10 cellular contexts compared by ENCODE assay signal in the genomic region with DNA sequence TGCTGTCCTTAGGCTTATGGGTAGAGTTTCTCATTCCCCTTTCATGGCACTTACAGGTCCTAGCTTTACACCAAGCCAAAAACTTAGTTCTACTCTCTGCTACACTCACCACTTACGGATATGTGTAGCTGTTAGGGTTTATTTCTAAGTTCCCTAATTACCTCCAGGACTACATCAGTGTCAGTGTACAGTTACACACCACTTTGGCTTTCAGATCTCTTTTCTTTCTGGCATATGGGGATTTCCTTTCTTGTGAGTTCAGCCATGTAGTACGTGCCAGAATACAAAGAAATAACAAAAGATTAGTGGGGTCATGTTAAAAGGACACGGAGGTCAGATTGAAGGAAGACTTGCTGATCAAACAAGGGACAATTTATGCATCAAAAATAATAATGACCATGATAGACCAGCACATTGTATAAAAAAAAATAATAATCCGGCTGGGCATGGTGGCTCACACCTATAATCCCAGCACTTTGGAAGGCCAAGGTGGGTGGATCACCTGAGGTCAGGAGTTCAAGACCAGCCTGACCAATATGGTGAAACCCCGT.
DNase-seq lines count a peak whose midpoint lies in the region; ATAC-seq and TF ChIP-seq lines count a peak whose summit lies in the region.
"Had no signal": no experiment of that assay in that cellular context is flagged by ENCODE, and none has a peak within 500 bp of the region (broad histone marks: within the 10 kb centered on the region; RNA-seq: fewer than 3 reads in every experiment).

No MANE protein-coding gene starts in this region.

- H3K27ac Mint-ChIP-seq in T-helper 2 cell treated with Interferon-gamma antibody and Interleukin-4, amounts not matched to agents 5 μg/mL and 100 μg/mL, for 36 hours, result peak overlapping the region; percentile 65

- H3K9me3 Mint-ChIP-seq in T-helper 2 cell treated with Interferon-gamma antibody and Interleukin-4, amounts not matched to agents 5 μg/mL and 100 μg/mL, for 36 hours, result no peaks in the 10 kb centered on the region

- H3K4me1 Mint-ChIP-seq in T-helper 2 cell treated with Interferon-gamma antibody and Interleukin-4, amounts not matched to agents 5 μg/mL and 100 μg/mL, for 36 hours (ENCODE audit: low read depth), result peaks cover 48% of the 10 kb centered on the region

- no peaks in the 10 kb centered on the region for H3K27me3 Mint-ChIP-seq in T-helper 2 cell treated with Interferon-gamma antibody and Interleukin-4, amounts not matched to agents 5 μg/mL and 100 μg/mL, for 36 hours (ENCODE audit: low read depth)

- DNase-seq in T-helper 2 cell treated with Interferon-gamma antibody and Interleukin-4, amounts not matched to agents 5 μg/mL and 100 μg/mL, for 36 hours (ENCODE audit: low spot score), result no peak
- DNase-seq in T-helper 2 cell, result no peak
- peak; percentile 20 for DNase-seq in NB4 (ENCODE audit: low read depth)
- DNase-seq in pons (ENCODE audit: low spot score), result peak; percentile 43
- no peak for DNase-seq in central memory CD4-positive, alpha-beta T cell
- no peak for DNase-seq in NCI-H526 treated with DMSO at 0.1 percent for 48 hours (lab: John Stamatoyannopoulos, UW)
- DNase-seq: NCI-H2029 had no signal

- ATAC-seq in HG02610 (IDR thresholded peaks at IDR 0.05; ENCODE audit: unreplicated experiment) (peak; percentile 47), GM21576 (IDR thresholded peaks at IDR 0.05; ENCODE audit: unreplicated experiment) (no peak)
- ATAC-seq: A549 had no signal

- H3K4me3 ChIP-seq in NB4 (ENCODE audit: low read depth, low read length), result no peak overlapping the region
- H3K4me3 ChIP-seq: A549 had no signal

- peaks cover 8% of the 10 kb centered on the region for H3K36me3 Mint-ChIP-seq in T-helper 2 cell treated with Interferon-gamma antibody and Interleukin-4, amounts not matched to agents 5 μg/mL and 100 μg/mL, for 36 hours (ENCODE audit: low read depth)

- TF ChIP-seq CTCF in NB4 (IDR thresholded peaks at IDR 0.05; ENCODE audit: low read depth, low read length), result no peak

- no peak for TF ChIP-seq POLR2A in NB4 (IDR thresholded peaks at IDR 0.05; ENCODE audit: extremely low read depth, insufficient read length)

- peak overlapping the region; percentile 10 for H3K4me3 Mint-ChIP-seq in T-helper 2 cell treated with Interferon-gamma antibody and Interleukin-4, amounts not matched to agents 5 μg/mL and 100 μg/mL, for 36 hours

Comparison
In these comparisons a context has a peak if more than half of its experiments do, and no peak if none do; other contexts are left out.
1. DNase-seq: peak in NB4 (single experiment) and pons (single experiment); none in T-helper 2 cell treated with Interferon-gamma antibody and Interleukin-4, amounts not matched to agents 5 μg/mL and 100 μg/mL, for 36 hours (single experiment), T-helper 2 cell (0 of 5), central memory CD4-positive, alpha-beta T cell (single experiment) and NCI-H526 treated with DMSO at 0.1 percent for 48 hours (single experiment).